13 cellular contexts compared by ENCODE assay signal in genomic region chr1:220655509-220655908, GRCh38. TPM values are rescaled to one million over a fixed set of nuclear protein-coding genes. Genes with fewer than 3 reads are reported as not detected.
DNase-seq lines count a peak whose midpoint lies in the region; ATAC-seq and TF ChIP-seq lines count a peak whose summit lies in the region.
"Had no signal": no experiment of that assay in that cellular context is flagged by ENCODE, and none has a peak within 500 bp of the region (broad histone marks: within the 10 kb centered on the region; RNA-seq: fewer than 3 reads in every experiment).

No MANE protein-coding gene starts in this region.

- TF ChIP-seq CTCF in ovary (IDR thresholded peaks at IDR 0.05) (no peak), prostate gland (IDR thresholded peaks at IDR 0.05) (no peak)

- H3K4me1 ChIP-seq in ovary (ENCODE audit: insufficient read depth) (no peaks in the 10 kb centered on the region), prostate gland (replicated peaks) (no peaks in the 10 kb centered on the region)

- ATAC-seq in GM18519 (IDR thresholded peaks at IDR 0.05; ENCODE audit: low FRiP score, unreplicated experiment) (peak; percentile 97), GM21423 (IDR thresholded peaks at IDR 0.05; ENCODE audit: unreplicated experiment) (peak; percentile 93), HG03066 (IDR thresholded peaks at IDR 0.05; ENCODE audit: low read depth, unreplicated experiment) (peak; percentile 90)
- ATAC-seq: heart left ventricle, mucosa of descending colon had no signal

- DNase-seq in OCI-M1 (lab: John Stamatoyannopoulos, UW) (peak; percentile 31), ovary (no peak), prostate gland (ENCODE audit: low spot score) (no peak), OCI-M2 (lab: John Stamatoyannopoulos, UW; ENCODE audit: unreplicated experiment) (no peak)
- DNase-seq in activated CD4-positive, alpha-beta T cell treated with anti-CD3 and anti-CD28 coated beads for 48 hours: no peak
- DNase-seq: heart left ventricle; mucosa of descending colon; NK-92 treated with Interleukin-12 subunit alpha and Interleukin-12 subunit beta, amount 100 ng/mL, for 24 hours; small intestine; stimulated activated naive CD4-positive, alpha-beta T cell had no signal

- H3K27ac ChIP-seq in ovary: no peak overlapping the region
- no peak overlapping the region for H3K27ac ChIP-seq in prostate gland
- H3K27ac ChIP-seq: heart left ventricle had no signal

- intact Hi-C loops in ovary (cut with DNase I): no loop called here
- intact Hi-C loops in prostate gland (cut with DNase I): no loop called here

- no peak for TF ChIP-seq EP300 in ovary (IDR thresholded peaks at IDR 0.05)

- H3K36me3 ChIP-seq in ovary (no peaks in the 10 kb centered on the region), prostate gland (no peaks in the 10 kb centered on the region)

- no peak overlapping the region for H3K4me3 ChIP-seq in ovary
- H3K4me3 ChIP-seq in prostate gland: no peak overlapping the region
- H3K4me3 ChIP-seq: heart left ventricle, mucosa of descending colon had no signal

- TF ChIP-seq POLR2A in ovary (IDR thresholded peaks at IDR 0.05) (no peak), prostate gland (IDR thresholded peaks at IDR 0.05) (no peak)

- H3K27me3 ChIP-seq in ovary: no peaks in the 10 kb centered on the region
- no peaks in the 10 kb centered on the region for H3K27me3 ChIP-seq in prostate gland (replicated peaks; ENCODE audit: insufficient read depth)
- H3K27me3 ChIP-seq: heart left ventricle had no signal

- H3K9me3 ChIP-seq in ovary: no peaks in the 10 kb centered on the region
- H3K9me3 ChIP-seq in prostate gland: no peaks in the 10 kb centered on the region
- H3K9me3 ChIP-seq: heart left ventricle, mucosa of descending colon had no signal

- WGBS in ovary, 3 donors: 88 to 100% (median 91%) methylated on average over 1 of the region's 1 CpG
- 96% methylated on average over 1 of the region's 1 CpG for WGBS in prostate gland

RNA-seq across cellular contexts. Expression of gene C1orf115, which starts 34.7 kb away (rescaled TPM):
- total RNA-seq in ovary: 10 to 100 TPM; 10.0 to 19.8 (median 13.2) TPM
- polyA plus RNA-seq in ovary: 10 to 100 TPM; 20.3 to 23.8 TPM
- total RNA-seq in prostate gland: 10 to 100 TPM; 26.9 to 79.4 TPM
